Comparison of ENCODE assay signal across 1 cellular context in genomic region chr2:136362676-136363390, GRCh38.
TF ChIP-seq lines count a peak whose summit lies in the region.

No MANE protein-coding gene starts in this region.

TF ChIP-seq in GM12878, 131 proteins besides CTCF, POLR2A, EP300 and RAD21 (continued from another document and continues in another):
- no peak for TF ChIP-seq SREBF2 (IDR thresholded peaks at IDR 0.05; ENCODE audit: low read length)
- no peak for TF ChIP-seq KDM1A (IDR thresholded peaks at IDR 0.05; ENCODE audit: borderline replicate concordance)
- TF ChIP-seq PML (IDR thresholded peaks at IDR 0.05; ENCODE audit: low read length): peak; percentile 53; the same call in 1 of the 2 replicates
- TF ChIP-seq TAF1 (IDR thresholded peaks at IDR 0.05; ENCODE audit: borderline replicate concordance, low read depth, low read length): no peak
- peak; percentile 92 for TF ChIP-seq MTA2 (IDR thresholded peaks at IDR 0.05; ENCODE audit: low read depth)
- no peak for TF ChIP-seq POLR2AphosphoS2 (IDR thresholded peaks at IDR 0.05; ENCODE audit: low read depth, low read length)
- TF ChIP-seq RELA (IDR thresholded peaks at IDR 0.05; ENCODE audit: borderline replicate concordance, partially characterized antibody): no peak
- no peak; the same call in 1 of the 2 replicates for TF ChIP-seq TCF7 (IDR thresholded peaks at IDR 0.05; ENCODE audit: borderline replicate concordance)
- TF ChIP-seq ZNF217 (IDR thresholded peaks at IDR 0.05): peak; percentile 74; the same call in 1 of the 2 replicates
- no peak for TF ChIP-seq ATF3 (IDR thresholded peaks at IDR 0.05; ENCODE audit: borderline replicate concordance, extremely low read depth, low read depth, low read length)
- no peak for TF ChIP-seq CHD4 (IDR thresholded peaks at IDR 0.05)
- TF ChIP-seq CEBPB (IDR thresholded peaks at IDR 0.05; ENCODE audit: borderline replicate concordance in 1 of 2, low read depth in 2 of 2, low read length in 2 of 2): no peak; a peak in 1 of 4 replicates
- no peak for TF ChIP-seq RFX5 (IDR thresholded peaks at IDR 0.05; ENCODE audit: low read depth, low read length)
- TF ChIP-seq CREM (IDR thresholded peaks at IDR 0.05; ENCODE audit: low read depth): peak; percentile 92
- no peak for TF ChIP-seq CHD2 (IDR thresholded peaks at IDR 0.05; ENCODE audit: borderline replicate concordance, low read depth, low read length)
- no peak for TF ChIP-seq E4F1 (IDR thresholded peaks at IDR 0.05; ENCODE audit: borderline replicate concordance, partially characterized antibody)
- TF ChIP-seq WRNIP1 (IDR thresholded peaks at IDR 0.05; ENCODE audit: borderline replicate concordance, low read depth, low read length): no peak
- TF ChIP-seq KLF5 (IDR thresholded peaks at IDR 0.05; ENCODE audit: partially characterized antibody): no peak
- peak; percentile 99 for TF ChIP-seq RUNX3 (IDR thresholded peaks at IDR 0.05; ENCODE audit: low read length)
- TF ChIP-seq USF2 (IDR thresholded peaks at IDR 0.05; ENCODE audit: borderline replicate concordance, low read depth, low read length): no peak
- TF ChIP-seq ZNF687 (IDR thresholded peaks at IDR 0.05): no peak
- TF ChIP-seq MXI1 (IDR thresholded peaks at IDR 0.05; ENCODE audit: low read depth, low read length): no peak
- no peak for TF ChIP-seq IRF5 (IDR thresholded peaks at IDR 0.05; ENCODE audit: borderline replicate concordance)
- no peak for TF ChIP-seq CHD1 (IDR thresholded peaks at IDR 0.05; ENCODE audit: low read depth, low read length)
- no peak for TF ChIP-seq ZBTB11 (CRISPR knock-in tag; IDR thresholded peaks at IDR 0.05)
- no peak for TF ChIP-seq IRF3 (IDR thresholded peaks at IDR 0.05)
- TF ChIP-seq MTA3 (IDR thresholded peaks at IDR 0.05; ENCODE audit: borderline replicate concordance, low read length): peak; percentile 78; the same call in 1 of the 2 replicates
- TF ChIP-seq STAT1 (conservative IDR thresholded peaks at IDR 0.05): no peak
- peak; percentile 79 for TF ChIP-seq SKIL (IDR thresholded peaks at IDR 0.05; ENCODE audit: low read depth, poor library complexity, severe bottlenecking)
- TF ChIP-seq NRF1 (conservative IDR thresholded peaks at IDR 0.05; ENCODE audit: low read depth, low read length): no peak
- no peak for TF ChIP-seq ZSCAN29 (IDR thresholded peaks at IDR 0.05)
- TF ChIP-seq BHLHE40 (IDR thresholded peaks at IDR 0.05; ENCODE audit: borderline replicate concordance in 1 of 2, low read depth in 2 of 2, low read length in 1 of 2): peak in 1 of 2 experiments; percentile 61; a peak in 1 of 4 replicates
- peak; percentile 67 for TF ChIP-seq BCL3 (IDR thresholded peaks at IDR 0.05; ENCODE audit: borderline replicate concordance, insufficient read depth, low read depth, low read length, poor library complexity, severe bottlenecking)
- no peak for TF ChIP-seq SP1 (IDR thresholded peaks at IDR 0.05; ENCODE audit: low read depth, low read length)
- TF ChIP-seq NKRF (conservative IDR thresholded peaks at IDR 0.05): no peak
- TF ChIP-seq NFXL1 (IDR thresholded peaks at IDR 0.05; ENCODE audit: borderline replicate concordance): no peak
- peak; percentile 88 for TF ChIP-seq ATF2 (IDR thresholded peaks at IDR 0.05; ENCODE audit: low read length)
